1 cellular context compared by ENCODE assay signal in the genomic region with DNA sequence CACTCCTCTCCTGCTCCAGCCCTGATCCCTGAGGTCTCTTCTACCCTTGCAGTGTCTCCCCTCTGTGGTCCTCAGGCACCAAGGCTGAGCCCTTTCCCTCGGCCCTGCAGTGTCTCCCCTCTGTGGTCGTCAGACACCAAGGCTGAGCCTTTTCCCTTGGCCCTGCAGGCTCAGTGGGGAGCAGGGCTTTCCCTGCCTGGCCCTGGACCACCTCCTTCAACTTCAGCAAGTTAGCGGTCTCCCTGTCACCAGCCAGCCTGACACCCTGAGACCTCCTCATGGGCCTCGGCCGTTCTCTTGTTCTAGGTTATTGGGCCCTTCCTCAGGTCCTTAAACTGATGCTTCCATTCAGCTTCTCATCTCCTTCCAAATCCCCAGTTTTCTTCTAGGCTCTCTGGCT.
TF ChIP-seq lines count a peak whose summit lies in the region.

No MANE protein-coding gene starts in this region.

TF ChIP-seq in GM23338, 12 proteins besides CTCF, POLR2A, EP300 and RAD21 (continued from another document):
- TF ChIP-seq, protein P1, sequence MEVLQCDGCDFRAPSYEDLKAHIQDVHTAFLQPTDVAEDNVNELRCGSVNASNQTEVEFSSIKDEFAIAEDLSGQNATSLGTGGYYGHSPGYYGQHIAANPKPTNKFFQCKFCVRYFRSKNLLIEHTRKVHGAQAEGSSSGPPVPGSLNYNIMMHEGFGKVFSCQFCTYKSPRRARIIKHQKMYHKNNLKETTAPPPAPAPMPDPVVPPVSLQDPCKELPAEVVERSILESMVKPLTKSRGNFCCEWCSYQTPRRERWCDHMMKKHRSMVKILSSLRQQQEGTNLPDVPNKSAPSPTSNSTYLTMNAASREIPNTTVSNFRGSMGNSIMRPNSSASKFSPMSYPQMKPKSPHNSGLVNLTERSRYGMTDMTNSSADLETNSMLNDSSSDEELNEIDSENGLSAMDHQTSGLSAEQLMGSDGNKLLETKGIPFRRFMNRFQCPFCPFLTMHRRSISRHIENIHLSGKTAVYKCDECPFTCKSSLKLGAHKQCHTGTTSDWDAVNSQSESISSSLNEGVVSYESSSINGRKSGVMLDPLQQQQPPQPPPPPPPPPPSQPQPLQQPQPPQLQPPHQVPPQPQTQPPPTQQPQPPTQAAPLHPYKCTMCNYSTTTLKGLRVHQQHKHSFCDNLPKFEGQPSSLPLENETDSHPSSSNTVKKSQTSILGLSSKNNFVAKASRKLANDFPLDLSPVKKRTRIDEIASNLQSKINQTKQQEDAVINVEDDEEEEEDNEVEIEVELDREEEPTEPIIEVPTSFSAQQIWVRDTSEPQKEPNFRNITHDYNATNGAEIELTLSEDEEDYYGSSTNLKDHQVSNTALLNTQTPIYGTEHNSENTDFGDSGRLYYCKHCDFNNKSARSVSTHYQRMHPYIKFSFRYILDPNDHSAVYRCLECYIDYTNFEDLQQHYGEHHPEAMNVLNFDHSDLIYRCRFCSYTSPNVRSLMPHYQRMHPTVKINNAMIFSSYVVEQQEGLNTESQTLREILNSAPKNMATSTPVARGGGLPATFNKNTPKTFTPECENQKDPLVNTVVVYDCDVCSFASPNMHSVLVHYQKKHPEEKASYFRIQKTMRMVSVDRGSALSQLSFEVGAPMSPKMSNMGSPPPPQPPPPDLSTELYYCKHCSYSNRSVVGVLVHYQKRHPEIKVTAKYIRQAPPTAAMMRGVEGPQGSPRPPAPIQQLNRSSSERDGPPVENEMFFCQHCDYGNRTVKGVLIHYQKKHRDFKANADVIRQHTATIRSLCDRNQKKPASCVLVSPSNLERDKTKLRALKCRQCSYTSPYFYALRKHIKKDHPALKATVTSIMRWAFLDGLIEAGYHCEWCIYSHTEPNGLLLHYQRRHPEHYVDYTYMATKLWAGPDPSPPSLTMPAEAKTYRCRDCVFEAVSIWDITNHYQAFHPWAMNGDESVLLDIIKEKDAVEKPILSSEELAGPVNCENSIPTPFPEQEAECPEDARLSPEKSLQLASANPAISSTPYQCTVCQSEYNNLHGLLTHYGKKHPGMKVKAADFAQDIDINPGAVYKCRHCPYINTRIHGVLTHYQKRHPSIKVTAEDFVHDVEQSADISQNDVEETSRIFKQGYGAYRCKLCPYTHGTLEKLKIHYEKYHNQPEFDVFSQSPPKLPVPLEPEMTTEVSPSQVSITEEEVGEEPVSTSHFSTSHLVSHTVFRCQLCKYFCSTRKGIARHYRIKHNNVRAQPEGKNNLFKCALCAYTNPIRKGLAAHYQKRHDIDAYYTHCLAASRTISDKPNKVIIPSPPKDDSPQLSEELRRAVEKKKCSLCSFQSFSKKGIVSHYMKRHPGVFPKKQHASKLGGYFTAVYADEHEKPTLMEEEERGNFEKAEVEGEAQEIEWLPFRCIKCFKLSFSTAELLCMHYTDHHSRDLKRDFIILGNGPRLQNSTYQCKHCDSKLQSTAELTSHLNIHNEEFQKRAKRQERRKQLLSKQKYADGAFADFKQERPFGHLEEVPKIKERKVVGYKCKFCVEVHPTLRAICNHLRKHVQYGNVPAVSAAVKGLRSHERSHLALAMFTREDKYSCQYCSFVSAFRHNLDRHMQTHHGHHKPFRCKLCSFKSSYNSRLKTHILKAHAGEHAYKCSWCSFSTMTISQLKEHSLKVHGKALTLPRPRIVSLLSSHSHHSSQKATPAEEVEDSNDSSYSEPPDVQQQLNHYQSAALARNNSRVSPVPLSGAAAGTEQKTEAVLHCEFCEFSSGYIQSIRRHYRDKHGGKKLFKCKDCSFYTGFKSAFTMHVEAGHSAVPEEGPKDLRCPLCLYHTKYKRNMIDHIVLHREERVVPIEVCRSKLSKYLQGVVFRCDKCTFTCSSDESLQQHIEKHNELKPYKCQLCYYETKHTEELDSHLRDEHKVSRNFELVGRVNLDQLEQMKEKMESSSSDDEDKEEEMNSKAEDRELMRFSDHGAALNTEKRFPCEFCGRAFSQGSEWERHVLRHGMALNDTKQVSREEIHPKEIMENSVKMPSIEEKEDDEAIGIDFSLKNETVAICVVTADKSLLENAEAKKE (CRISPR knock-in tag; IDR thresholded peaks at IDR 0.05): no peak
- TF ChIP-seq EZH2 (IDR thresholded peaks at IDR 0.05; ENCODE audit: low read depth, unreplicated experiment): no peak
- no peak for TF ChIP-seq JUNB (IDR thresholded peaks at IDR 0.05; ENCODE audit: unreplicated experiment)
- no peak for TF ChIP-seq CREB1 (CRISPR knock-in tag; IDR thresholded peaks at IDR 0.05; ENCODE audit: low read depth)
TF ChIP-seq in GM23338: peak in this region for 0.
